Comparison of ENCODE assay signal across 8 cellular contexts in the genomic region with DNA sequence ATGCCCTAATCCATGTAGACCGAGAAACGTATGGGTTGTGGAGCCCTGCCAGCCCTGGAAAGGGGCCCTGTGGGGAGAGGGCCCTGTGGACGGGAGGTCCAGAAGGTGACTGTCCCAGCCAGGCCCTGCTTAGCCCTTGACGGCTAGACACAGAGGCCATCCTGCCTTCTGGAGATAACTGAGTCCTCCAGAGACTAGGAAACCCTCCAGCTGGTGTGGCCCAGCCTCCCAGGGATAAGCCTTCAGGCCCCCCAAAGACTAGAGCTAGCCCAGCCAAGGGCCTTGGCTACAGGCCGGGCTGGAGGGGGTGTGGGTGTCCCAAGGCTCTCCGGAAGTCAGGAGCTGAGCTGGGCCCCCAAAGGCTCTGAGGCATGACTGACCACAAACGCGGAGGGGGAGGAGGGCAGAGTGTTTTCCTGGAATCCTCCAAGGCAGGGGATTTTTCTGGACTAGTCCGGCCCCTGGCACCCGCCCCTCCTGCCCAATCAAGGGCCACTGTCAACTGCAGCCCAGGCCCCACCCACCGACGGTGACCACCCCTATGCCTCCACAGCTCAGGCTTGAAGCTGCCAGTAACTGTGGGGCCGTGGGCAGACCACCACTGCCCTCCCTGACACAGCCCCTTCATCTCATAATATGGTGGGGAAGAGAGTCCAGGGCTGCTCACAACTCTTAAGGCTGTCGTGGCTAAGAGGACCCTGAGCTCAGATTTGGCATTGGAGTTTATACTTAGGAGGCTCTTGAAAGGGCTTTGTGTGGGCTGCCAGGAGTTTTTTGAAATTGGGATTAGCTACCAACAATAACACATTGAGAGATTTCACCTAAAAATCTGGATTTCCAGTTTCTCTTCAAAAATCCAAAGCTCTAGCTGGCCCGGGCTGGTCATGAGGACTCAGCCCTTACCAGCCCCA. TPM values are rescaled to one million over a fixed set of nuclear protein-coding genes. Genes with fewer than 3 reads are reported as not detected.
DNase-seq lines count a peak whose midpoint lies in the region; ATAC-seq and TF ChIP-seq lines count a peak whose summit lies in the region.

No MANE protein-coding gene starts in this region.

- H3K27me3 ChIP-seq in CD4-positive, alpha-beta memory T cell (ENCODE audit: insufficient read depth, low read length): no peaks in the 10 kb centered on the region
- H3K27me3 ChIP-seq in heart left ventricle: no peaks in the 10 kb centered on the region

- H3K36me3 Mint-ChIP-seq in CD4-positive, alpha-beta memory T cell: peaks cover 8 to 31% of the 10 kb centered on the region in 2 donors
- H3K36me3 Mint-ChIP-seq in progenitor cell of endocrine pancreas (ENCODE audit: insufficient read depth) (no peaks in the 10 kb centered on the region), endothelial cell (ENCODE audit: low read depth, unreplicated experiment) (no peaks in the 10 kb centered on the region), glutamatergic neuron (ENCODE audit: unreplicated experiment) (no peaks in the 10 kb centered on the region)

- CTCF ChIA-PET in CD4-positive, alpha-beta memory T cell (lab: Charles Lee; ENCODE audit: partially characterized antibody): interaction anchor here (0.8 to 1.7 kb wide), 3 partner anchors 11 to 178 kb away, joined by 3 to 5 read pairs (median 3); no protein-coding TSS in a partner anchor

- intact Hi-C loops in CD4-positive, alpha-beta memory T cell (cut with micrococcal nuclease): loop anchor here (1.0 kb wide), 1 partner anchor 43 kb away; no protein-coding TSS in a partner anchor
- intact Hi-C loops in heart left ventricle (cut with DNase I): loop anchor here in 1 of 10 donors (2.0 kb wide), 1 partner anchor 18 kb away; no protein-coding TSS in a partner anchor

- DNase-seq in CD4-positive, alpha-beta memory T cell: no peak
- DNase-seq in T1000 (lab: John Stamatoyannopoulos, UW) (peak; percentile 74), heart left ventricle (peak; percentile 78 to 87 (median 86)), progenitor cell of endocrine pancreas (ENCODE audit: low spot score, unreplicated experiment) (no peak), endothelial cell (ENCODE audit: low spot score) (no peak), NCI-H2107 (lab: John Stamatoyannopoulos, UW) (no peak), glutamatergic neuron (no peak)

- peak in 1 of 2 donors; percentile 12 for TF ChIP-seq POLR2A in heart left ventricle (IDR thresholded peaks at IDR 0.05)

- peak overlapping the region in 2 of 8 donors; percentile 31 to 62 for H3K4me3 Mint-ChIP-seq in CD4-positive, alpha-beta memory T cell
- peak overlapping the region; percentile 46 for H3K4me3 Mint-ChIP-seq in progenitor cell of endocrine pancreas (ENCODE audit: low read depth)
- no peak overlapping the region for H3K4me3 Mint-ChIP-seq in endothelial cell (ENCODE audit: unreplicated experiment)
- H3K4me3 Mint-ChIP-seq in glutamatergic neuron (ENCODE audit: unreplicated experiment): no peak overlapping the region

- H3K4me1 Mint-ChIP-seq in CD4-positive, alpha-beta memory T cell: peaks cover 11 to 53% (median 27%) of the 10 kb centered on the region in 4 donors
- peaks cover 13% of the 10 kb centered on the region for H3K4me1 Mint-ChIP-seq in progenitor cell of endocrine pancreas (ENCODE audit: low read depth)
- peaks cover 8% of the 10 kb centered on the region for H3K4me1 Mint-ChIP-seq in endothelial cell (ENCODE audit: unreplicated experiment)
- peaks cover 6% of the 10 kb centered on the region for H3K4me1 Mint-ChIP-seq in glutamatergic neuron (ENCODE audit: low read depth, unreplicated experiment)

- H3K27ac Mint-ChIP-seq in CD4-positive, alpha-beta memory T cell: peak overlapping the region in 6 of 7 donors; percentile 25 to 85 (median 57)
- H3K27ac Mint-ChIP-seq in progenitor cell of endocrine pancreas (no peak overlapping the region), endothelial cell (ENCODE audit: unreplicated experiment) (no peak overlapping the region), glutamatergic neuron (ENCODE audit: unreplicated experiment) (no peak overlapping the region)

- peak in 3 of 4 donors; percentile 26 to 58 (median 49) for ATAC-seq in heart left ventricle
- ATAC-seq in GM21619 (IDR thresholded peaks at IDR 0.05; ENCODE audit: unreplicated experiment): no peak

- H3K4me1 ChIP-seq in CD4-positive, alpha-beta memory T cell (ENCODE audit: insufficient read depth, low read length): peaks cover 40% of the 10 kb centered on the region
- H3K4me1 ChIP-seq in heart left ventricle: peaks cover 0 to 71% (median 48%) of the 10 kb centered on the region in 12 donors

- H3K27ac ChIP-seq in CD4-positive, alpha-beta memory T cell (ENCODE audit: low read depth, low read length): peak overlapping the region; percentile 19
- peak overlapping the region in 11 of 12 donors; percentile 73 to 89 (median 83) for H3K27ac ChIP-seq in heart left ventricle

- 48 to 64% (median 63%) methylated on average over 10 to 15 of the region's 15 CpGs for WGBS in heart left ventricle, 4 donors

- H3K9me3 Mint-ChIP-seq in CD4-positive, alpha-beta memory T cell: no peaks in the 10 kb centered on the region
- H3K9me3 Mint-ChIP-seq in progenitor cell of endocrine pancreas (ENCODE audit: low read depth): no peaks in the 10 kb centered on the region
- no peaks in the 10 kb centered on the region for H3K9me3 Mint-ChIP-seq in endothelial cell (ENCODE audit: unreplicated experiment)
- no peaks in the 10 kb centered on the region for H3K9me3 Mint-ChIP-seq in glutamatergic neuron (ENCODE audit: unreplicated experiment)

- no peaks in the 10 kb centered on the region for H3K27me3 Mint-ChIP-seq in CD4-positive, alpha-beta memory T cell
- H3K27me3 Mint-ChIP-seq in progenitor cell of endocrine pancreas: no peaks in the 10 kb centered on the region
- H3K27me3 Mint-ChIP-seq in endothelial cell (ENCODE audit: unreplicated experiment): peaks cover 3% of the 10 kb centered on the region
- H3K27me3 Mint-ChIP-seq in glutamatergic neuron (ENCODE audit: unreplicated experiment): peaks cover 7% of the 10 kb centered on the region

- POLR2A ChIA-PET in CD4-positive, alpha-beta memory T cell (lab: Charles Lee; ENCODE audit: partially characterized antibody): interaction anchor here (0.9 to 2.0 kb wide), 2 partner anchors 9 to 44 kb away, joined by 3 to 7 read pairs; no protein-coding TSS in a partner anchor

- H3K36me3 ChIP-seq in CD4-positive, alpha-beta memory T cell (ENCODE audit: insufficient read depth, low read length): peaks cover 5% of the 10 kb centered on the region
- H3K36me3 ChIP-seq in heart left ventricle: no peaks in the 10 kb centered on the region

- H3K4me3 ChIP-seq in CD4-positive, alpha-beta memory T cell (ENCODE audit: low read length in 2 of 2): no peak overlapping the region
- peak overlapping the region in 10 of 12 donors; percentile 59 to 86 (median 66) for H3K4me3 ChIP-seq in heart left ventricle

- no peaks in the 10 kb centered on the region for H3K9me3 ChIP-seq in CD4-positive, alpha-beta memory T cell (ENCODE audit: control insufficient read depth in 1 of 2, low read length in 2 of 2)
- no peaks in the 10 kb centered on the region for H3K9me3 ChIP-seq in heart left ventricle

- no peak for TF ChIP-seq CTCF in heart left ventricle (IDR thresholded peaks at IDR 0.05)
- TF ChIP-seq CTCF in progenitor cell of endocrine pancreas (IDR thresholded peaks at IDR 0.05; ENCODE audit: unreplicated experiment): no peak
- no peak for TF ChIP-seq CTCF in endothelial cell (IDR thresholded peaks at IDR 0.05; ENCODE audit: unreplicated experiment)
- TF ChIP-seq CTCF in glutamatergic neuron (IDR thresholded peaks at IDR 0.05; ENCODE audit: partially characterized antibody, unreplicated experiment): no peak

RNA-seq across cellular contexts. Expression of a gene that starts 0.8 kb away (rescaled TPM):
- under 1 TPM; 0.11 to 0.29 TPM for total RNA-seq in CD4-positive, alpha-beta memory T cell
- under 1 TPM in 1 of 2 donors, not detected in 1; 0.16 TPM for polyA plus RNA-seq in CD4-positive, alpha-beta memory T cell
- total RNA-seq in heart left ventricle: 10 to 100 TPM in 3 of 9 donors, 1 to 10 TPM in 6; 3.8 to 20.0 (median 6.2) TPM
- 10 to 100 TPM in 1 of 2 donors, 1 to 10 TPM in 1; 6.1 to 14.9 TPM for polyA plus RNA-seq in heart left ventricle
- total RNA-seq in progenitor cell of endocrine pancreas: 3.8 and 4.0 TPM in 2 replicates
- total RNA-seq in endothelial cell (ENCODE audit: unreplicated experiment): 0.67 TPM
- total RNA-seq in glutamatergic neuron (ENCODE audit: unreplicated experiment): 4.1 TPM

RNA-seq across cellular contexts. Expression of a gene that starts 19.7 kb away (rescaled TPM):
- total RNA-seq in CD4-positive, alpha-beta memory T cell: 10 to 100 TPM; 38.6 to 54.8 TPM
- polyA plus RNA-seq in CD4-positive, alpha-beta memory T cell: 10 to 100 TPM; 34.6 to 34.8 TPM
- total RNA-seq in heart left ventricle (10 to 100 TPM; 32.7 to 96.9 (median 60.9) TPM), progenitor cell of endocrine pancreas (33.5 and 36.7 TPM in 2 replicates), endothelial cell (ENCODE audit: unreplicated experiment) (29.5 TPM), glutamatergic neuron (ENCODE audit: unreplicated experiment) (33.1 TPM)
- 100 to 1,000 TPM; 109 to 210 TPM for polyA plus RNA-seq in heart left ventricle

RNA-seq across cellular contexts. Expression of a gene that starts 45.6 kb away (rescaled TPM):
- total RNA-seq in CD4-positive, alpha-beta memory T cell: 100 to 1,000 TPM; 176 to 184 TPM
- polyA plus RNA-seq in CD4-positive, alpha-beta memory T cell: 100 to 1,000 TPM in 1 of 2 donors, 10 to 100 TPM in 1; 48.2 to 139 TPM
- total RNA-seq in heart left ventricle: 10 to 100 TPM in 5 of 9 donors, 1 to 10 TPM in 4; 7.2 to 39.7 (median 10.1) TPM
- 10 to 100 TPM in 1 of 2 donors, 1 to 10 TPM in 1; 9.7 to 12.8 TPM for polyA plus RNA-seq in heart left ventricle
- total RNA-seq in progenitor cell of endocrine pancreas: 25.7 and 35.2 TPM in 2 replicates
- 103 TPM for total RNA-seq in endothelial cell (ENCODE audit: unreplicated experiment)
- total RNA-seq in glutamatergic neuron (ENCODE audit: unreplicated experiment): 200 TPM

RNA-seq across cellular contexts. Expression of a gene that starts 54.8 kb away (rescaled TPM):
- total RNA-seq in CD4-positive, alpha-beta memory T cell: 10 to 100 TPM; 67.5 to 71.1 TPM
- 10 to 100 TPM; 52.4 to 55.5 TPM for polyA plus RNA-seq in CD4-positive, alpha-beta memory T cell
- 10 to 100 TPM; 47.5 to 88.4 (median 59.7) TPM for total RNA-seq in heart left ventricle
- 10 to 100 TPM; 47.4 to 81.8 TPM for polyA plus RNA-seq in heart left ventricle
- 38.8 and 42.3 TPM in 2 replicates for total RNA-seq in progenitor cell of endocrine pancreas
- 32.0 TPM for total RNA-seq in endothelial cell (ENCODE audit: unreplicated experiment)
- 32.6 TPM for total RNA-seq in glutamatergic neuron (ENCODE audit: unreplicated experiment)

RNA-seq across cellular contexts. Expression of a gene that starts 55.0 kb away (rescaled TPM):
- total RNA-seq in CD4-positive, alpha-beta memory T cell: under 1 TPM in 1 of 2 experiments, not detected in 1; 0.08 TPM
- not detected for polyA plus RNA-seq in CD4-positive, alpha-beta memory T cell
- total RNA-seq in heart left ventricle: 10 to 100 TPM in 7 of 9 donors, 1 to 10 TPM in 2; 7.6 to 23.4 (median 12.7) TPM
- 10 to 100 TPM in 1 of 2 donors, 1 to 10 TPM in 1; 7.7 to 14.2 TPM for polyA plus RNA-seq in heart left ventricle
- total RNA-seq in progenitor cell of endocrine pancreas: 22.2 and 23.2 TPM in 2 replicates
- 1.6 TPM for total RNA-seq in endothelial cell (ENCODE audit: unreplicated experiment)
- 16.5 TPM for total RNA-seq in glutamatergic neuron (ENCODE audit: unreplicated experiment)

Comparison
In these comparisons a context has a peak if more than half of its experiments do, and no peak if none do; other contexts are left out.
1. DNase-seq: peak in T1000 (single experiment) and heart left ventricle (5 of 5); none in CD4-positive, alpha-beta memory T cell (0 of 5), progenitor cell of endocrine pancreas (single experiment), endothelial cell (single experiment), NCI-H2107 (single experiment) and glutamatergic neuron (single experiment).
2. H3K4me3 ChIP-seq: peak in heart left ventricle (10 of 12); none in CD4-positive, alpha-beta memory T cell (0 of 2).
3. H3K27ac Mint-ChIP-seq: peak in CD4-positive, alpha-beta memory T cell (6 of 7); none in progenitor cell of endocrine pancreas (single experiment), endothelial cell (single experiment) and glutamatergic neuron (single experiment).